20 cellular contexts compared by ENCODE assay signal in genomic region chr20:48717959-48718223, GRCh38.
DNase-seq lines count a peak whose midpoint lies in the region; ATAC-seq and TF ChIP-seq lines count a peak whose summit lies in the region.
"Had no signal": no experiment of that assay in that cellular context is flagged by ENCODE, and none has a peak within 500 bp of the region (broad histone marks: within the 10 kb centered on the region; RNA-seq: fewer than 3 reads in every experiment).

No MANE protein-coding gene starts in this region.

- H3K27ac ChIP-seq in BLaER1, result no peak overlapping the region
- peak overlapping the region; percentile 12 for H3K27ac ChIP-seq in CD8-positive, alpha-beta T cell (ENCODE audit: low read depth, low read length)
- no peak overlapping the region for H3K27ac ChIP-seq in prostate gland
- no peak overlapping the region for H3K27ac ChIP-seq in mammary epithelial cell (ENCODE audit: insufficient read depth, low read depth, low read length)
- H3K27ac ChIP-seq: hepatocyte, HL-60, right lobe of liver, suprapubic skin had no signal

- 51% methylated on average over 4 of the region's 4 CpGs for WGBS in prostate gland
- 67% methylated on average over 4 of the region's 4 CpGs for WGBS in mammary epithelial cell (ENCODE audit: low coverage, missing lambda C conversion rate)
- WGBS in lower leg skin, 2 donors, result 72 to 73% methylated on average over 4 of the region's 4 CpGs

- no peaks in the 10 kb centered on the region for H3K27me3 Mint-ChIP-seq in CD8-positive, alpha-beta T cell (ENCODE audit: low read depth)
- no peaks in the 10 kb centered on the region for H3K27me3 Mint-ChIP-seq in activated T-helper 17 cell treated with anti-CD3 and anti-CD28 coated beads, Interleukin-2, amount 50 U/mL, for 72 hours
- H3K27me3 Mint-ChIP-seq in memory B cell, result no peaks in the 10 kb centered on the region

- H3K4me1 Mint-ChIP-seq in CD8-positive, alpha-beta T cell (ENCODE audit: low read depth), result peaks cover 94% of the 10 kb centered on the region
- H3K4me1 Mint-ChIP-seq in activated T-helper 17 cell treated with anti-CD3 and anti-CD28 coated beads, Interleukin-2, amount 50 U/mL, for 72 hours, result peaks cover 73% of the 10 kb centered on the region
- peaks cover 81% of the 10 kb centered on the region for H3K4me1 Mint-ChIP-seq in memory B cell
- H3K4me1 Mint-ChIP-seq: mesothelial cell of epicardium had no signal

- no peak for ATAC-seq in CD8-positive, alpha-beta T cell
- ATAC-seq in activated T-helper 17 cell treated with anti-CD3 and anti-CD28 coated beads, Interleukin-2, amount 50 U/mL, for 72 hours (replicated peaks), result no peak
- no peak for ATAC-seq in memory B cell (ENCODE audit: low read depth)
- ATAC-seq: right lobe of liver had no signal

- no peak overlapping the region for H2AFZ ChIP-seq in mammary epithelial cell (ENCODE audit: low read depth, low read length)
- H2AFZ ChIP-seq: hepatocyte had no signal

- in situ Hi-C loops in mammary epithelial cell (cut with MboI; ENCODE audit: low sequenced_read_pairs in 2 of 2), result no loop called here

- no peak for TF ChIP-seq CTCF in CD8-positive, alpha-beta T cell (IDR thresholded peaks at IDR 0.05)
- TF ChIP-seq CTCF in prostate gland (IDR thresholded peaks at IDR 0.05) (no peak), mammary epithelial cell (conservative IDR thresholded peaks at IDR 0.05 in 1 of 2, IDR thresholded peaks at IDR 0.05 in 1 of 2; ENCODE audit: extremely low read depth in 1 of 2, insufficient read depth in 1 of 2, low read depth in 1 of 2, low read length in 2 of 2) (no peak), lower leg skin (IDR thresholded peaks at IDR 0.05) (no peak)

- H3K4me2 ChIP-seq in BLaER1 (peak overlapping the region; percentile 73), mammary epithelial cell (ENCODE audit: insufficient read depth, low read depth, low read length) (no peak overlapping the region)
- H3K4me2 ChIP-seq: hepatocyte had no signal

- TF ChIP-seq POLR2A in prostate gland (IDR thresholded peaks at IDR 0.05), result no peak
- no peak for TF ChIP-seq POLR2A in lower leg skin (IDR thresholded peaks at IDR 0.05)

- H3K27ac Mint-ChIP-seq in CD8-positive, alpha-beta T cell, result peak overlapping the region; percentile 94
- H3K27ac Mint-ChIP-seq in activated T-helper 17 cell treated with anti-CD3 and anti-CD28 coated beads, Interleukin-2, amount 50 U/mL, for 72 hours, result peak overlapping the region; percentile 99
- peak overlapping the region; percentile 89 for H3K27ac Mint-ChIP-seq in memory B cell
- H3K27ac Mint-ChIP-seq: mesothelial cell of epicardium had no signal

- H3K27me3 ChIP-seq in BLaER1 (no peaks in the 10 kb centered on the region), prostate gland (replicated peaks; ENCODE audit: insufficient read depth) (no peaks in the 10 kb centered on the region), mammary epithelial cell (ENCODE audit: insufficient read depth, low read length) (no peaks in the 10 kb centered on the region)
- H3K27me3 ChIP-seq in CD8-positive, alpha-beta T cell (ENCODE audit: insufficient read depth, low read length), result no peaks in the 10 kb centered on the region
- H3K27me3 ChIP-seq: hepatocyte, right lobe of liver, suprapubic skin had no signal

- no peak overlapping the region for H3K4me3 Mint-ChIP-seq in CD8-positive, alpha-beta T cell
- H3K4me3 Mint-ChIP-seq in activated T-helper 17 cell treated with anti-CD3 and anti-CD28 coated beads, Interleukin-2, amount 50 U/mL, for 72 hours, result peak overlapping the region; percentile 91
- peak overlapping the region; percentile 67 for H3K4me3 Mint-ChIP-seq in memory B cell
- H3K4me3 Mint-ChIP-seq: mesothelial cell of epicardium had no signal

- no peak for DNase-seq in CD8-positive, alpha-beta T cell
- DNase-seq in memory B cell (ENCODE audit: low spot score in 2 of 2) (no peak), prostate gland (ENCODE audit: low spot score) (no peak), mammary epithelial cell (no peak), lower leg skin (ENCODE audit: low spot score in 2 of 2) (no peak), NCI-H1694 (lab: John Stamatoyannopoulos, UW) (no peak)
- DNase-seq: activated CD4-positive, CD25-positive, alpha-beta regulatory T cell; AML-193; amniotic stem cell; DMS53; kidney glomerular epithelial cell; NCI-H2081; right lobe of liver; stimulated activated CD4-positive, alpha-beta T cell treated with anti-CD3 and anti-CD28 coated beads, Interleukin-1b, Interleukin-23, amount 100 ng/mL, for 48 hours had no signal

- dilution Hi-C loops in mammary epithelial cell (cut with HindIII; ENCODE audit: low sequenced_read_pairs), result no loop called here

- CTCF ChIA-PET in CD8-positive, alpha-beta T cell (lab: Charles Lee), result interaction anchor here (0.7 to 2.1 kb wide), 4 partner anchors 60 to 188 kb away, joined by 3 to 6 read pairs (median 4); partner anchors contain the start of gene PREX1
- CTCF ChIA-PET in mammary epithelial cell (lab: Charles Lee; ENCODE audit: low non-redundant PET), result no interaction called here

- H3K36me3 Mint-ChIP-seq in CD8-positive, alpha-beta T cell, result peaks cover 40% of the 10 kb centered on the region
- H3K36me3 Mint-ChIP-seq in activated T-helper 17 cell treated with anti-CD3 and anti-CD28 coated beads, Interleukin-2, amount 50 U/mL, for 72 hours (ENCODE audit: low read depth), result peaks cover 82% of the 10 kb centered on the region
- peaks cover 16% of the 10 kb centered on the region for H3K36me3 Mint-ChIP-seq in memory B cell
- H3K36me3 Mint-ChIP-seq: mesothelial cell of epicardium had no signal

- H3K4me1 ChIP-seq in BLaER1, result peaks cover 85% of the 10 kb centered on the region
- H3K4me1 ChIP-seq in CD8-positive, alpha-beta T cell (ENCODE audit: insufficient read depth, low read length), result peaks cover 95% of the 10 kb centered on the region
- no peaks in the 10 kb centered on the region for H3K4me1 ChIP-seq in prostate gland (replicated peaks)
- no peaks in the 10 kb centered on the region for H3K4me1 ChIP-seq in mammary epithelial cell (ENCODE audit: insufficient read depth, low read length)

- POLR2A ChIA-PET in CD8-positive, alpha-beta T cell (lab: Charles Lee), result interaction anchor here (0.7 to 1.2 kb wide), 2 partner anchors 11 to 83 kb away, joined by 3 to 7 read pairs; no protein-coding TSS in a partner anchor

- BruUV-seq in mammary epithelial cell (replicated peaks; lab: Mats Ljungman, UMichigan), result no TSS peak

- no peaks in the 10 kb centered on the region for H3K36me3 ChIP-seq in BLaER1
- no peaks in the 10 kb centered on the region for H3K36me3 ChIP-seq in CD8-positive, alpha-beta T cell (ENCODE audit: insufficient read depth, low read length)
- H3K36me3 ChIP-seq in prostate gland, result no peaks in the 10 kb centered on the region
- H3K36me3 ChIP-seq in mammary epithelial cell (ENCODE audit: insufficient read depth, low read length), result no peaks in the 10 kb centered on the region
- H3K36me3 ChIP-seq: right lobe of liver, suprapubic skin had no signal

- H4K20me1 ChIP-seq in BLaER1, result no peaks in the 10 kb centered on the region
- H4K20me1 ChIP-seq in mammary epithelial cell (ENCODE audit: insufficient read depth, low read length), result no peaks in the 10 kb centered on the region

- H3K9ac ChIP-seq in BLaER1 (no peak overlapping the region), mammary epithelial cell (ENCODE audit: insufficient read depth, low read length) (no peak overlapping the region)

- no peaks in the 10 kb centered on the region for H3K79me2 ChIP-seq in mammary epithelial cell (ENCODE audit: insufficient read depth, low read length)
- H3K79me2 ChIP-seq: hepatocyte had no signal

- intact Hi-C loops in CD8-positive, alpha-beta T cell (cut with DNase I, micrococcal nuclease), result loop anchor here (2.0 to 5.0 kb wide), 4 partner anchors 41 to 189 kb away; partner anchors contain the start of gene PREX1 (in 1 of the 2)
- intact Hi-C loops in prostate gland (cut with DNase I) (no loop called here), mammary epithelial cell (cut with micrococcal nuclease) (no loop called here), lower leg skin (cut with DNase I; ENCODE audit: low total_unique reads) (no loop called here)

- peaks cover 2% of the 10 kb centered on the region for H3K9me3 Mint-ChIP-seq in CD8-positive, alpha-beta T cell
- H3K9me3 Mint-ChIP-seq in activated T-helper 17 cell treated with anti-CD3 and anti-CD28 coated beads, Interleukin-2, amount 50 U/mL, for 72 hours, result no peaks in the 10 kb centered on the region
- H3K9me3 Mint-ChIP-seq in memory B cell, result no peaks in the 10 kb centered on the region

- no peak overlapping the region for H3K4me3 ChIP-seq in BLaER1
- no peak overlapping the region for H3K4me3 ChIP-seq in CD8-positive, alpha-beta T cell (ENCODE audit: low read depth, low read length)
- no peak overlapping the region for H3K4me3 ChIP-seq in prostate gland
- H3K4me3 ChIP-seq in mammary epithelial cell (replicated peaks in 1 of 3; ENCODE audit: insufficient read depth in 1 of 3, low read depth in 2 of 3, low read length in 3 of 3), result no peak overlapping the region
- H3K4me3 ChIP-seq in lower leg skin (ENCODE audit: low read depth, poor library complexity, severe bottlenecking), result no peak overlapping the region
- H3K4me3 ChIP-seq: hepatocyte, right lobe of liver, suprapubic skin had no signal

- H3K9me3 ChIP-seq in BLaER1 (no peaks in the 10 kb centered on the region), prostate gland (no peaks in the 10 kb centered on the region), mammary epithelial cell (replicated peaks; ENCODE audit: insufficient read depth, low read length) (no peaks in the 10 kb centered on the region)
- no peaks in the 10 kb centered on the region for H3K9me3 ChIP-seq in CD8-positive, alpha-beta T cell (ENCODE audit: low read length)
- H3K9me3 ChIP-seq: right lobe of liver, suprapubic skin had no signal

Comparison
In these comparisons a context has a peak if more than half of its experiments do, and no peak if none do; other contexts are left out.
1. intact Hi-C loops: an anchor here in CD8-positive, alpha-beta T cell (2.0 to 5.0 kb wide); none called in prostate gland, mammary epithelial cell and lower leg skin.